Comparison of ENCODE assay signal across 24 cellular contexts in genomic region chr5:14760548-14761002, GRCh38.
DNase-seq lines count a peak whose midpoint lies in the region; ATAC-seq and TF ChIP-seq lines count a peak whose summit lies in the region.
"Had no signal": no experiment of that assay in that cellular context is flagged by ENCODE, and none has a peak within 500 bp of the region (broad histone marks: within the 10 kb centered on the region; RNA-seq: fewer than 3 reads in every experiment).

No MANE protein-coding gene starts in this region.

- H3K9me3 ChIP-seq in WERI-Rb-1 (ENCODE audit: severe bottlenecking) (no peaks in the 10 kb centered on the region), right lobe of liver (no peaks in the 10 kb centered on the region), SK-N-SH (no peaks in the 10 kb centered on the region)
- H3K9me3 ChIP-seq: mucosa of descending colon had no signal

- CTCF ChIA-PET in SK-N-SH (lab: Yijun Ruan, JAX), result interaction anchor here (0.6 to 1.1 kb wide), 4 partner anchors 33 to 1425 kb away, joined by 3 read pairs; no protein-coding TSS in a partner anchor

- no peak for TF ChIP-seq RAD21 in SK-N-SH (IDR thresholded peaks at IDR 0.05; ENCODE audit: low read length)

- peaks cover 9% of the 10 kb centered on the region for H3K36me3 ChIP-seq in WERI-Rb-1
- no peaks in the 10 kb centered on the region for H3K36me3 ChIP-seq in right lobe of liver
- H3K36me3 ChIP-seq in SK-N-SH (replicated peaks in 1 of 2; ENCODE audit: control insufficient read depth in 1 of 2, insufficient read depth in 2 of 2, low read length in 1 of 2), result peaks cover 0 to 16% of the 10 kb centered on the region in 2 experiments

- H3K27ac ChIP-seq in WERI-Rb-1, result peak overlapping the region; percentile 59
- peak overlapping the region; percentile 17 to 87 (median 81) for H3K27ac ChIP-seq in right lobe of liver
- H3K27ac ChIP-seq in substantia nigra (ENCODE audit: low read depth, low read length, poor library complexity, severe bottlenecking), result peak overlapping the region; percentile 26
- no peak overlapping the region for H3K27ac ChIP-seq in SK-N-SH (ENCODE audit: low read depth in 2 of 2, low read length in 1 of 2)
- H3K27ac ChIP-seq: C4-2B had no signal

- H3K79me2 ChIP-seq in SK-N-SH (ENCODE audit: insufficient read depth), result no peaks in the 10 kb centered on the region; the same call in 1 of the 2 replicates

- intact Hi-C loops in cardiac septum (cut with DNase I) (no loop called here), right lobe of liver (cut with DNase I) (no loop called here)

- H2AFZ ChIP-seq in SK-N-SH (ENCODE audit: low read depth), result no peak overlapping the region

- H3F3A ChIP-seq in SK-N-SH (replicated peaks; ENCODE audit: insufficient read depth), result no peaks in the 10 kb centered on the region

- TF ChIP-seq CTCF in WERI-Rb-1 (IDR thresholded peaks at IDR 0.05; ENCODE audit: low read depth, low read length) (no peak), right lobe of liver (IDR thresholded peaks at IDR 0.05) (no peak), SK-N-SH (IDR thresholded peaks at IDR 0.05) (no peak)

- H3K4me2 ChIP-seq in SK-N-SH, result no peak overlapping the region

- ATAC-seq in right lobe of liver (peak; percentile 86 to 94 (median 90)), GM18909 (IDR thresholded peaks at IDR 0.05; ENCODE audit: poor library complexity, unreplicated experiment) (no peak)
- ATAC-seq: natural killer cell treated with Interleukin-12 subunit alpha and Interleukin-12 subunit beta and Interleukin-15 and Interleukin-18, amount 100 ng/mL, for 72 hours; T-helper 17 cell had no signal

- no peak for TF ChIP-seq POLR2A in right lobe of liver (IDR thresholded peaks at IDR 0.05)

- H3K4me3 ChIP-seq in WERI-Rb-1 (ENCODE audit: low read depth, low read length) (no peak overlapping the region), right lobe of liver (no peak overlapping the region), SK-N-SH (ENCODE audit: low read depth in 2 of 2, low read length in 1 of 2) (no peak overlapping the region)
- H3K4me3 ChIP-seq: lung, mucosa of descending colon had no signal

- no peak for DNase-seq in WERI-Rb-1
- peak; percentile 84 for DNase-seq in cardiac septum (ENCODE audit: low spot score)
- DNase-seq in right lobe of liver, result peak; percentile 46 to 82 (median 78)
- DNase-seq in substantia nigra (lab: John Stamatoyannopoulos, UW), result peak in 16 of 49 donors; percentile 14 to 46 (median 24)
- DNase-seq in activated effector memory CD4-positive, alpha-beta T cell treated with Interleukin-2 at 50 U/mL for 16 hours, result no peak
- DNase-seq in SK-N-SH, result no peak
- DNase-seq: activated naive CD4-positive, alpha-beta T cell; activated T-cell treated with anti-CD3 and anti-CD28 coated beads, Interleukin-2, amount 50 U/mL, for 24 hours; Calu3; DMS79; GDM1; KG1; kidney; mucosa of descending colon; NCI-H1417 treated with DMSO at 0.1 percent for 48 hours; NCI-H2081; NCI-H524 treated with DMSO at 0.1 percent for 48 hours; NK-92 treated with Interleukin-12 subunit alpha and Interleukin-12 subunit beta, amount 100 ng/mL, for 24 hours; stimulated activated CD4-positive, alpha-beta T cell treated with anti-CD3 and anti-CD28 coated beads, Interleukin-1b, Interleukin-23, amount 100 ng/mL, for 48 hours; T-helper 17 cell had no signal

- H3K9me2 ChIP-seq in SK-N-SH, result no peaks in the 10 kb centered on the region

- WGBS in right lobe of liver (ENCODE audit: insufficient coverage, low coverage, low lambda C conversion rate, missing lambda C conversion rate), result 39% methylated on average over 2 of the region's 4 CpGs
- WGBS in SK-N-SH (ENCODE audit: low lambda C conversion rate), result 81% methylated on average over 4 of the region's 4 CpGs

- POLR2A ChIA-PET in SK-N-SH (lab: Yijun Ruan, JAX), result no interaction called here

- TF ChIP-seq EP300 in SK-N-SH (IDR thresholded peaks at IDR 0.05; ENCODE audit: borderline replicate concordance in 1 of 2, low read depth in 1 of 2, low read length in 1 of 2), result no peak

- no peaks in the 10 kb centered on the region for H4K20me1 ChIP-seq in SK-N-SH (ENCODE audit: insufficient read depth)

- H3K9ac ChIP-seq in SK-N-SH, result no peak overlapping the region

- H3K27me3 ChIP-seq in WERI-Rb-1 (ENCODE audit: insufficient read depth, low read depth, severe bottlenecking) (no peaks in the 10 kb centered on the region), right lobe of liver (no peaks in the 10 kb centered on the region), SK-N-SH (ENCODE audit: insufficient read depth) (no peaks in the 10 kb centered on the region)

- peaks cover 0 to 15% (median 6%) of the 10 kb centered on the region in 4 donors for H3K4me1 ChIP-seq in right lobe of liver
- no peaks in the 10 kb centered on the region for H3K4me1 ChIP-seq in SK-N-SH (ENCODE audit: control insufficient read depth in 1 of 2, insufficient read depth in 2 of 2, low read depth in 1 of 2, low read length in 1 of 2)

TF ChIP-seq in SK-N-SH, 30 proteins besides CTCF, POLR2A, EP300 and RAD21:
- no peak for TF ChIP-seq FOXJ3 (CRISPR knock-in tag; IDR thresholded peaks at IDR 0.05)

Comparison
In these comparisons a context has a peak if more than half of its experiments do, and no peak if none do; other contexts are left out.
1. DNase-seq: peak in cardiac septum (single experiment) and right lobe of liver (3 of 3); none in WERI-Rb-1 (single experiment), activated effector memory CD4-positive, alpha-beta T cell treated with Interleukin-2 at 50 U/mL for 16 hours (single experiment) and SK-N-SH (single experiment).
2. H3K27ac ChIP-seq: peak in WERI-Rb-1 (single experiment), right lobe of liver (3 of 3) and substantia nigra (single experiment); none in SK-N-SH (0 of 2).